In the genomic region with DNA sequence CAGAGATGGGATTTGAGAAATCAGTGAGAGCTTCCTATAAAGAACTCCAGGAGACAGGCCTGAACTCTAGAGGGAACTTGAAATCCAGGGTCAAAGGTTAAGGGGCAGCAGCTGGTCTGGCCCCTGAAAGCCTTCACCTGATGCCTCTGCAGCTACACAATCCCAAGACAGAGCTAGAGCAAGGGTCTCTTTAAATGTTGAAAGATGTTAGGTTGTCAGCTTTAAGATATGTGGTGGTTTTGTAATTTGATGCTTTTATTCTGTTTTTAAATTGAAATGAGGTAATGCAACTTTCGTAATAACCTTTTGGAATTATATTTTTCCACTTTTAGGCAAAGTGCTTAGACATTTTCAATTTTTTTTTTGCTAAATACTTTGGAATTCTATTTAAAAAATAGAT, we compare ENCODE assay signal across 20 cellular contexts. TPM values are rescaled to one million over a fixed set of nuclear protein-coding genes. Genes with fewer than 3 reads are reported as not detected.
DNase-seq lines count a peak whose midpoint lies in the region; ATAC-seq, FAIRE-seq and TF ChIP-seq lines count a peak whose summit lies in the region.
"Had no signal": no experiment of that assay in that cellular context is flagged by ENCODE, and none has a peak within 500 bp of the region (broad histone marks: within the 10 kb centered on the region; RNA-seq: fewer than 3 reads in every experiment).

No MANE protein-coding gene starts in this region.

- no peaks in the 10 kb centered on the region for H3K36me3 Mint-ChIP-seq in astrocyte (ENCODE audit: low read depth, unreplicated experiment)

- H3K9me3 ChIP-seq in astrocyte (ENCODE audit: insufficient read depth, low read depth, low read length) (no peaks in the 10 kb centered on the region), upper lobe of right lung (no peaks in the 10 kb centered on the region), tibial nerve (no peaks in the 10 kb centered on the region)
- H3K9me3 ChIP-seq: psoas muscle had no signal

- H3K27ac ChIP-seq in astrocyte (ENCODE audit: low read depth, low read length) (no peak overlapping the region), upper lobe of right lung (no peak overlapping the region), tibial nerve (no peak overlapping the region)
- H3K27ac ChIP-seq: HL-60, psoas muscle had no signal

- H2AFZ ChIP-seq in astrocyte (ENCODE audit: low read depth, low read length), result no peak overlapping the region

- H3K4me1 Mint-ChIP-seq in astrocyte (ENCODE audit: low read depth, unreplicated experiment), result peaks cover 2% of the 10 kb centered on the region

- no peak for TF ChIP-seq EP300 in tibial nerve (IDR thresholded peaks at IDR 0.05)

- no peaks in the 10 kb centered on the region for H3K79me2 ChIP-seq in astrocyte (ENCODE audit: insufficient read depth, low read length)

- peak overlapping the region; percentile 69 for H3K4me3 Mint-ChIP-seq in astrocyte (ENCODE audit: unreplicated experiment)

- no peaks in the 10 kb centered on the region for H3K9me3 Mint-ChIP-seq in astrocyte (ENCODE audit: unreplicated experiment)

- no peaks in the 10 kb centered on the region for H3K36me3 ChIP-seq in astrocyte (ENCODE audit: insufficient read depth, low read length)
- H3K36me3 ChIP-seq in upper lobe of right lung, result no peaks in the 10 kb centered on the region
- H3K36me3 ChIP-seq in tibial nerve, result no peaks in the 10 kb centered on the region

- no peak for FAIRE-seq in astrocyte (lab: Jason Lieb, UNC)
- FAIRE-seq: GM19239 had no signal

- H3K9ac ChIP-seq in astrocyte (ENCODE audit: low read length), result no peak overlapping the region

- H3K27me3 Mint-ChIP-seq in astrocyte (ENCODE audit: low read depth, unreplicated experiment), result peaks cover 33% of the 10 kb centered on the region

- H3K4me1 ChIP-seq in astrocyte (ENCODE audit: insufficient read depth, low read length) (peaks cover 4% of the 10 kb centered on the region), upper lobe of right lung (peaks cover 13% of the 10 kb centered on the region), tibial nerve (peaks cover 0 to 31% (median 11%) of the 10 kb centered on the region in 4 donors)

- H3K4me2 ChIP-seq in astrocyte (ENCODE audit: low read length), result no peak overlapping the region

- TF ChIP-seq CTCF in astrocyte (IDR thresholded peaks at IDR 0.05; ENCODE audit: insufficient read depth, low read depth, low read length), result no peak
- no peak for TF ChIP-seq CTCF in upper lobe of right lung (IDR thresholded peaks at IDR 0.05)
- no peak for TF ChIP-seq CTCF in tibial nerve (IDR thresholded peaks at IDR 0.05)

- no peak for ATAC-seq in upper lobe of right lung
- ATAC-seq: psoas muscle had no signal

- 90 to 93% methylated on average over 1 of the region's 1 CpG for WGBS in tibial nerve, 2 donors

- intact Hi-C loops in upper lobe of right lung (cut with DNase I), result no loop called here

- no peak for TF ChIP-seq POLR2A in tibial nerve (IDR thresholded peaks at IDR 0.05)

- peak; percentile 69 for DNase-seq in AG08396 (ENCODE audit: low spot score)
- peak; percentile 59 for DNase-seq in GM03348 (ENCODE audit: low spot score)
- no peak for DNase-seq in astrocyte (ENCODE audit: low read depth)
- peak; percentile 75 for DNase-seq in iris pigment epithelial cell (ENCODE audit: low read depth)
- no peak for DNase-seq in upper lobe of right lung
- DNase-seq in tibial nerve (ENCODE audit: low spot score in 2 of 2), result no peak
- no peak for DNase-seq in NCI-H1105 (lab: John Stamatoyannopoulos, UW)
- no peak for DNase-seq in NCI-H2171 treated with DMSO at 0.1 percent for 48 hours (lab: John Stamatoyannopoulos, UW)
- DNase-seq: activated CD4-positive, alpha-beta T cell treated with anti-CD3 and anti-CD28 coated beads for 48 hours; activated gamma-delta T cell treated with Interleukin-2 at 50 U/mL for 16 hours; AML-193; central memory CD4-positive, alpha-beta T cell; DND-41; midbrain; NCI-H2227 treated with DMSO at 0.1 percent for 48 hours; psoas muscle; stimulated activated CD4-positive, alpha-beta T cell treated with anti-CD3 and anti-CD28 coated beads, Interleukin-1b, Interleukin-23, amount 100 ng/mL, for 48 hours had no signal

- no peaks in the 10 kb centered on the region for H4K20me1 ChIP-seq in astrocyte (ENCODE audit: insufficient read depth, low read length)

- H3K4me3 ChIP-seq in astrocyte (ENCODE audit: insufficient read depth, low read depth, low read length), result no peak overlapping the region
- no peak overlapping the region for H3K4me3 ChIP-seq in upper lobe of right lung
- no peak overlapping the region for H3K4me3 ChIP-seq in tibial nerve
- H3K4me3 ChIP-seq: psoas muscle had no signal

- H3K27me3 ChIP-seq in astrocyte (ENCODE audit: insufficient read depth, low read length) (peaks cover 20% of the 10 kb centered on the region), upper lobe of right lung (peaks cover 30% of the 10 kb centered on the region), tibial nerve (peaks cover 5 to 64% of the 10 kb centered on the region in 2 donors)

- no peak overlapping the region for H3K27ac Mint-ChIP-seq in astrocyte (ENCODE audit: unreplicated experiment)

RNA-seq across cellular contexts. Expression of gene SOWAHA, which starts 2.4 kb away (rescaled TPM):
- total RNA-seq in astrocyte, result 0.10 and 0.20 TPM in 2 replicates
- not detected for total RNA-seq in upper lobe of right lung
- total RNA-seq in tibial nerve, result 1 to 10 TPM in 2 of 4 donors, under 1 TPM in 2; 0.44 to 2.9 (median 0.99) TPM
- total RNA-seq: psoas muscle had no signal

RNA-seq across cellular contexts. Expression of gene SHROOM1, which starts 15.0 kb away (rescaled TPM):
- total RNA-seq in astrocyte (5.0 TPM in 2 replicates), upper lobe of right lung (24.2 TPM), tibial nerve (10 to 100 TPM; 29.1 to 67.5 (median 38.5) TPM)

RNA-seq across cellular contexts. Expression of gene SEPTIN8, which starts 38.4 kb away (rescaled TPM):
- 97.5 and 106 TPM in 2 replicates for total RNA-seq in astrocyte
- total RNA-seq in upper lobe of right lung, result 42.6 TPM
- total RNA-seq in tibial nerve, result 10 to 100 TPM; 38.5 to 48.3 (median 44.2) TPM

RNA-seq across cellular contexts. Expression of gene GDF9, which starts 50.8 kb away (rescaled TPM):
- 0.34 and 0.46 TPM in 2 replicates for total RNA-seq in astrocyte
- 0.46 TPM for total RNA-seq in upper lobe of right lung
- total RNA-seq in tibial nerve, result under 1 TPM in 2 of 4 donors, not detected in 2; 0.44 to 0.60 TPM
- total RNA-seq: M059J had no signal

RNA-seq across cellular contexts. Expression of gene UQCRQ, which starts 51.0 kb away (rescaled TPM):
- total RNA-seq in astrocyte, result 382 and 409 TPM in 2 replicates
- 256 TPM for total RNA-seq in upper lobe of right lung
- 100 to 1,000 TPM in 3 of 4 donors, 10 to 100 TPM in 1; 69.8 to 143 (median 118) TPM for total RNA-seq in tibial nerve

Comparison
In these comparisons a context has a peak if more than half of its experiments do, and no peak if none do; other contexts are left out.
1. DNase-seq: peak in AG08396 (single experiment), GM03348 (single experiment) and iris pigment epithelial cell (single experiment); none in astrocyte (single experiment), upper lobe of right lung (single experiment), tibial nerve (0 of 2), NCI-H1105 (single experiment) and NCI-H2171 treated with DMSO at 0.1 percent for 48 hours (single experiment).